ENCODE assay signal across 1 cellular context in the genomic region with DNA sequence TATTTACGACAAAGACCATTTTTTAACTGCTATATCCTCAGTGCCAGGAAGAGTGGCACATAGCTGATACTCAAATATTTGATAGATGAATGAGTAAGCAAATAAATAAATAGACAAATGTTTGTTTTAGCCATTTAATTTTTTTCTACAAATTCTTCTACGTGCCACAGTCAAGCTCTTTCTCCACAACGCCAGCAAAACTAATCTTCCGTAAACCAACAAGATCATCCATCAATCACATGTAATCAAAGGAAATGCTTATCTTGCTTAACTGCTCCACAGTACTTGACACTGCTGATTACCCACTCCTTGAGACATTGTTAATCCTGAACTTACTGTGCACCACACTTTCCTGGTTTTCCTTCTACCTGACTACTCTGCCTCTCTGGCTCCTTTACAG.
TF ChIP-seq lines count a peak whose summit lies in the region.

No MANE protein-coding gene starts in this region.

TF ChIP-seq in endothelial cell of umbilical vein, 7 proteins besides CTCF, POLR2A, EP300 and RAD21:
- TF ChIP-seq MYC (IDR thresholded peaks at IDR 0.05; ENCODE audit: low read depth, low read length) (no peak), GATA2 (IDR thresholded peaks at IDR 0.05; ENCODE audit: insufficient read depth, insufficient read length, low read depth, low read length) (peak; percentile 53), JUN (IDR thresholded peaks at IDR 0.05; ENCODE audit: borderline replicate concordance, insufficient read depth, insufficient read length, low read depth) (no peak), EZH2 (IDR thresholded peaks at IDR 0.05; ENCODE audit: borderline replicate concordance, low read depth, low read length, severe bottlenecking) (no peak), FOS (IDR thresholded peaks at IDR 0.05; ENCODE audit: borderline replicate concordance, insufficient read depth, low read length) (no peak)
